16 cellular contexts compared by ENCODE assay signal in genomic region chr6:111456208-111456607, GRCh38.
"Had no signal": no experiment of that assay in that cellular context is flagged by ENCODE, and none has a peak within 500 bp of the region (broad histone marks: within the 10 kb centered on the region; RNA-seq: fewer than 3 reads in every experiment).

No MANE protein-coding gene starts in this region.

- H3K36me3 ChIP-seq: cardiac muscle cell had no signal

- DNase-seq: activated CD4-positive, CD25-positive, alpha-beta regulatory T cell treated with anti-CD3 and anti-CD28 coated beads, Interleukin-2, amount 50 U/mL, for 72 hours; activated naive CD8-positive, alpha-beta T cell treated with anti-CD3 and anti-CD28 coated beads for 36 hours; aorta; effector CD4-positive, alpha-beta T cell; kidney glomerular epithelial cell; left ventricle myocardium superior; mesendoderm; natural killer cell; stimulated activated CD4-positive, alpha-beta T cell treated with anti-CD3 and anti-CD28 coated beads, Interleukin-15, amount 100 ng/mL, for 24 hours; stimulated activated CD4-positive, alpha-beta T cell treated with anti-CD3 and anti-CD28 coated beads, Interleukin-4, amount 100 ng/mL, for 1 hour; stimulated activated naive CD4-positive, alpha-beta T cell; T-helper 9 cell; transverse colon had no signal

- H3K4me3 ChIP-seq: cardiac muscle cell, coronary artery, skin epidermis, transverse colon had no signal

- ATAC-seq: left ventricle myocardium superior, natural killer cell had no signal

- H3K27ac ChIP-seq: cardiac muscle cell, coronary artery, skin epidermis, transverse colon had no signal

- H3K27me3 ChIP-seq: cardiac muscle cell, transverse colon had no signal
